In the genomic region with DNA sequence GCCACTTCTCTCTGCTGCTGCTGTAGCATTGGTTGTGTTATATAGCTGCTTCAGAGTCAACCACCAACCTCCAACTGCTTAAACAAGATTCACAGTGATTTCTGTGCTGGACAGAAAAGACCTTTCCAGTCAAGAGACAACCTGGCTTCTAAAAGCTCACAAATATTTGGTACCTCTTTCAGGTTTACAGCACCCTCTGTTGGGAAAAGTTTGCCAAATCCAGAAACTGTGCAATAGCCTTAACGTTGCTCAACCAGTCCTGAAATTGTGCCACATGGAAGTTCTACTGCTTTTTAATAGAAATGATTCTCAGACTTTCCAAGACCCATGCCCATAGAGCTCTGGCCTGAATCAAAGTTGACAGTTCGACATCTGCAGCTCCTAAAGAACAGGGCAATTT, we compare ENCODE assay signal across 14 cellular contexts.
A peak's percentile ranks its signal among the peaks of the same experiment; 100 is the strongest.
DNase-seq lines count a peak whose midpoint lies in the region; ATAC-seq, FAIRE-seq and TF ChIP-seq lines count a peak whose summit lies in the region.
"Had no signal": no experiment of that assay in that cellular context is flagged by ENCODE, and none has a peak within 500 bp of the region (broad histone marks: within the 10 kb centered on the region; RNA-seq: fewer than 3 reads in every experiment).

No MANE protein-coding gene starts in this region.

- FAIRE-seq in GM12892 (lab: Jason Lieb, UNC) = no peak
- FAIRE-seq: islet of Langerhans, small intestine had no signal

- no peak for TF ChIP-seq CTCF in Caco-2 (IDR thresholded peaks at IDR 0.05; ENCODE audit: insufficient read depth in 1 of 2, low read depth in 1 of 2, low read length in 1 of 2, severe bottlenecking in 1 of 2, unreplicated experiment in 1 of 2)
- TF ChIP-seq CTCF in Panc1 (IDR thresholded peaks at IDR 0.05) = peak; percentile 43; the same call in 1 of the 2 replicates

- TF ChIP-seq POLR2A in GM12892 (IDR thresholded peaks at IDR 0.05; ENCODE audit: low read depth, low read length) = no peak

- no peaks in the 10 kb centered on the region for H3K36me3 ChIP-seq in Caco-2 (ENCODE audit: control insufficient read depth, insufficient read depth, low read length)
- H3K36me3 ChIP-seq in Panc1 (ENCODE audit: control insufficient read depth, insufficient read depth, low read length) = no peaks in the 10 kb centered on the region
- H3K36me3 ChIP-seq: ascending aorta, suprapubic skin had no signal

- no peaks in the 10 kb centered on the region for H3K9me3 Mint-ChIP-seq in Caco-2 (ENCODE audit: unreplicated experiment)
- H3K9me3 Mint-ChIP-seq in activated T-cell treated with anti-CD3 and anti-CD28 coated beads, Interleukin-2, amount 50 U/mL, for 72 hours = peaks cover 0 to 4% of the 10 kb centered on the region in 2 donors

- H3K27me3 ChIP-seq in Caco-2 (replicated peaks; ENCODE audit: control insufficient read depth, insufficient read depth, low read length) (no peaks in the 10 kb centered on the region), Panc1 (ENCODE audit: control insufficient read depth, insufficient read depth, low read length) (no peaks in the 10 kb centered on the region)
- H3K27me3 ChIP-seq: ascending aorta, suprapubic skin had no signal

- no peaks in the 10 kb centered on the region for H3K4me1 Mint-ChIP-seq in Caco-2 (ENCODE audit: low read depth, unreplicated experiment)
- no peaks in the 10 kb centered on the region for H3K4me1 Mint-ChIP-seq in activated T-cell treated with anti-CD3 and anti-CD28 coated beads, Interleukin-2, amount 50 U/mL, for 72 hours (ENCODE audit: low read depth)

- in situ Hi-C loops in Panc1 (cut with HindIII; ENCODE audit: low pct_unique_long_range_greater_than_20kb, low sequenced_read_pairs) = no loop called here

- BruUV-seq in Caco-2 (replicated peaks; lab: Mats Ljungman, UMichigan) (no TSS peak), Panc1 (replicated peaks; lab: Mats Ljungman, UMichigan) (no TSS peak)

- no peak overlapping the region for H3K4me3 Mint-ChIP-seq in Caco-2 (ENCODE audit: unreplicated experiment)
- H3K4me3 Mint-ChIP-seq in activated T-cell treated with anti-CD3 and anti-CD28 coated beads, Interleukin-2, amount 50 U/mL, for 72 hours = no peak overlapping the region

- CTCF ChIA-PET in Caco-2 (lab: Charles Lee) (no interaction called here), Panc1 (lab: Charles Lee) (no interaction called here)

- no peaks in the 10 kb centered on the region for H3K27me3 Mint-ChIP-seq in Caco-2 (ENCODE audit: insufficient read depth, unreplicated experiment)
- no peaks in the 10 kb centered on the region for H3K27me3 Mint-ChIP-seq in activated T-cell treated with anti-CD3 and anti-CD28 coated beads, Interleukin-2, amount 50 U/mL, for 72 hours (ENCODE audit: low read depth)

- ATAC-seq in Panc1 = no peak
- no peak for ATAC-seq in activated T-cell treated with anti-CD3 and anti-CD28 coated beads, Interleukin-2, amount 50 U/mL, for 72 hours (replicated peaks in 1 of 2)

- DNase-seq in Caco-2 = peak; percentile 5 to 13
- peak; percentile 49 for DNase-seq in HCEC 1CT
- DNase-seq in Panc1 (ENCODE audit: low read depth, low spot score) = peak; percentile 13
- DNase-seq in fibroblast of the conjunctiva (ENCODE audit: low read depth) = peak; percentile 43
- DNase-seq in GM12892 (ENCODE audit: insufficient read length) = no peak
- no peak for DNase-seq in foreskin melanocyte
- DNase-seq in activated T-cell treated with anti-CD3 and anti-CD28 coated beads, Interleukin-2, amount 50 U/mL, for 72 hours = no peak
- no peak for DNase-seq in inferior parietal cortex (ENCODE audit: extremely low spot score)
- DNase-seq: DMS153, NCI-H1694 treated with DMSO at 0.1 percent for 48 hours, small intestine had no signal

- intact Hi-C loops in Caco-2 (cut with micrococcal nuclease; ENCODE audit: unreplicated experiment) = no loop called here
- intact Hi-C loops in Panc1 (cut with micrococcal nuclease; ENCODE audit: unreplicated experiment) = no loop called here

- H3K27ac ChIP-seq in Panc1 (ENCODE audit: low read length) = no peak overlapping the region
- H3K27ac ChIP-seq: ascending aorta, suprapubic skin had no signal

- no peaks in the 10 kb centered on the region for H3K36me3 Mint-ChIP-seq in Caco-2 (ENCODE audit: insufficient read depth, unreplicated experiment)
- H3K36me3 Mint-ChIP-seq in activated T-cell treated with anti-CD3 and anti-CD28 coated beads, Interleukin-2, amount 50 U/mL, for 72 hours (ENCODE audit: insufficient read depth in 2 of 2) = peaks cover 0 to 2% of the 10 kb centered on the region in 2 donors

- H3K4me1 ChIP-seq in Caco-2 (no peaks in the 10 kb centered on the region), Panc1 (ENCODE audit: control insufficient read depth, insufficient read depth, low read length) (no peaks in the 10 kb centered on the region)
- H3K4me1 ChIP-seq: ascending aorta, suprapubic skin had no signal

- H3K9me3 ChIP-seq in Caco-2 = no peaks in the 10 kb centered on the region
- no peaks in the 10 kb centered on the region for H3K9me3 ChIP-seq in Panc1 (ENCODE audit: control insufficient read depth, insufficient read depth, low read depth, low read length)
- H3K9me3 ChIP-seq: ascending aorta, suprapubic skin had no signal

- H3K27ac Mint-ChIP-seq in Caco-2 (ENCODE audit: unreplicated experiment) = no peak overlapping the region
- no peak overlapping the region for H3K27ac Mint-ChIP-seq in activated T-cell treated with anti-CD3 and anti-CD28 coated beads, Interleukin-2, amount 50 U/mL, for 72 hours

- H3K4me3 ChIP-seq in Caco-2 (ENCODE audit: low read depth, low read length) = no peak overlapping the region
- no peak overlapping the region for H3K4me3 ChIP-seq in Panc1 (ENCODE audit: low read depth in 2 of 2, low read length in 2 of 2)
- H3K4me3 ChIP-seq: ascending aorta, suprapubic skin had no signal

- POLR2A ChIA-PET in Caco-2 (lab: Charles Lee) = no interaction called here
- POLR2A ChIA-PET in Panc1 (lab: Charles Lee) = no interaction called here

Comparison
In these comparisons a context has a peak if more than half of its experiments do, and no peak if none do; other contexts are left out.
1. DNase-seq: peak in Caco-2 (2 of 2), HCEC 1CT (single experiment), Panc1 (single experiment) and fibroblast of the conjunctiva (single experiment); none in GM12892 (single experiment), foreskin melanocyte (single experiment), activated T-cell treated with anti-CD3 and anti-CD28 coated beads, Interleukin-2, amount 50 U/mL, for 72 hours (0 of 2) and inferior parietal cortex (single experiment).